ENCODE assay signal across 18 cellular contexts in genomic region chr19:4297901-4298771, GRCh38. TPM values are rescaled to one million over a fixed set of nuclear protein-coding genes. Genes with fewer than 3 reads are reported as not detected.
A peak's percentile ranks its signal among the peaks of the same experiment; 100 is the strongest.
DNase-seq lines count a peak whose midpoint lies in the region; ATAC-seq and TF ChIP-seq lines count a peak whose summit lies in the region.
"Had no signal": no experiment of that assay in that cellular context is flagged by ENCODE, and none has a peak within 500 bp of the region (broad histone marks: within the 10 kb centered on the region; RNA-seq: fewer than 3 reads in every experiment).

No MANE protein-coding gene starts in this region.

- no peaks in the 10 kb centered on the region for H3K4me1 ChIP-seq in body of pancreas

- no peaks in the 10 kb centered on the region for H3K9me3 ChIP-seq in body of pancreas
- H3K9me3 ChIP-seq: esophagus muscularis mucosa had no signal

- peaks cover 36% of the 10 kb centered on the region for H3K4me1 Mint-ChIP-seq in activated T-helper 1 cell treated with anti-CD3 and anti-CD28 coated beads, Interleukin-12 subunit alpha, Interleukin-12 subunit beta, Interleukin-2, Interleukin-4 antibody, amounts not matched to agents 30 ng/mL and 10 ng/mL and 1 ng/mL, durations not matched to agents 14 hours and 24 hours and 36 hours (ENCODE audit: low read depth)
- H3K4me1 Mint-ChIP-seq in natural killer cell treated with Interleukin-12 subunit alpha and Interleukin-12 subunit beta and Interleukin-15 and Interleukin-18, amount 100 ng/mL, for 72 hours (ENCODE audit: low read depth in 2 of 2) = peaks cover 21 to 27% of the 10 kb centered on the region in 2 donors
- H3K4me1 Mint-ChIP-seq in stimulated activated naive B cell treated with anti-CD40 and anti-IgM and Interleukin-4, amounts not matched to agents 10 μg/mL and 1 μg/mL and 100 μg/mL, for 72 hours = peaks cover 7 to 12% of the 10 kb centered on the region in 2 donors

- H3K9me3 Mint-ChIP-seq in activated T-helper 1 cell treated with anti-CD3 and anti-CD28 coated beads, Interleukin-12 subunit alpha, Interleukin-12 subunit beta, Interleukin-2, Interleukin-4 antibody, amounts not matched to agents 30 ng/mL and 10 ng/mL and 1 ng/mL, durations not matched to agents 14 hours and 24 hours and 36 hours = no peaks in the 10 kb centered on the region
- no peaks in the 10 kb centered on the region for H3K9me3 Mint-ChIP-seq in natural killer cell treated with Interleukin-12 subunit alpha and Interleukin-12 subunit beta and Interleukin-15 and Interleukin-18, amount 100 ng/mL, for 72 hours
- no peaks in the 10 kb centered on the region for H3K9me3 Mint-ChIP-seq in stimulated activated naive B cell treated with anti-CD40 and anti-IgM and Interleukin-4, amounts not matched to agents 10 μg/mL and 1 μg/mL and 100 μg/mL, for 72 hours
- H3K9me3 Mint-ChIP-seq: CD8-positive, alpha-beta memory T cell had no signal

- H3K36me3 Mint-ChIP-seq in activated T-helper 1 cell treated with anti-CD3 and anti-CD28 coated beads, Interleukin-12 subunit alpha, Interleukin-12 subunit beta, Interleukin-2, Interleukin-4 antibody, amounts not matched to agents 30 ng/mL and 10 ng/mL and 1 ng/mL, durations not matched to agents 14 hours and 24 hours and 36 hours (ENCODE audit: low read depth) = no peaks in the 10 kb centered on the region
- H3K36me3 Mint-ChIP-seq in natural killer cell treated with Interleukin-12 subunit alpha and Interleukin-12 subunit beta and Interleukin-15 and Interleukin-18, amount 100 ng/mL, for 72 hours = no peaks in the 10 kb centered on the region
- no peaks in the 10 kb centered on the region for H3K36me3 Mint-ChIP-seq in stimulated activated naive B cell treated with anti-CD40 and anti-IgM and Interleukin-4, amounts not matched to agents 10 μg/mL and 1 μg/mL and 100 μg/mL, for 72 hours

- no peak overlapping the region for H3K27ac Mint-ChIP-seq in activated T-helper 1 cell treated with anti-CD3 and anti-CD28 coated beads, Interleukin-12 subunit alpha, Interleukin-12 subunit beta, Interleukin-2, Interleukin-4 antibody, amounts not matched to agents 30 ng/mL and 10 ng/mL and 1 ng/mL, durations not matched to agents 14 hours and 24 hours and 36 hours
- peak overlapping the region; percentile 73 to 74 for H3K27ac Mint-ChIP-seq in natural killer cell treated with Interleukin-12 subunit alpha and Interleukin-12 subunit beta and Interleukin-15 and Interleukin-18, amount 100 ng/mL, for 72 hours
- H3K27ac Mint-ChIP-seq in stimulated activated naive B cell treated with anti-CD40 and anti-IgM and Interleukin-4, amounts not matched to agents 10 μg/mL and 1 μg/mL and 100 μg/mL, for 72 hours = no peak overlapping the region

- no peaks in the 10 kb centered on the region for H3K27me3 ChIP-seq in body of pancreas
- H3K27me3 ChIP-seq: hepatocyte had no signal

- H3K4me3 ChIP-seq in body of pancreas = no peak overlapping the region
- H3K4me3 ChIP-seq: coronary artery, esophagus muscularis mucosa, hepatocyte had no signal

- H3K27me3 Mint-ChIP-seq in activated T-helper 1 cell treated with anti-CD3 and anti-CD28 coated beads, Interleukin-12 subunit alpha, Interleukin-12 subunit beta, Interleukin-2, Interleukin-4 antibody, amounts not matched to agents 30 ng/mL and 10 ng/mL and 1 ng/mL, durations not matched to agents 14 hours and 24 hours and 36 hours (ENCODE audit: insufficient read depth) = no peaks in the 10 kb centered on the region
- H3K27me3 Mint-ChIP-seq in natural killer cell treated with Interleukin-12 subunit alpha and Interleukin-12 subunit beta and Interleukin-15 and Interleukin-18, amount 100 ng/mL, for 72 hours = no peaks in the 10 kb centered on the region
- H3K27me3 Mint-ChIP-seq in stimulated activated naive B cell treated with anti-CD40 and anti-IgM and Interleukin-4, amounts not matched to agents 10 μg/mL and 1 μg/mL and 100 μg/mL, for 72 hours = peaks cover 16% of the 10 kb centered on the region in 2 donors

- 73 to 75% methylated on average over 14 to 26 of the region's 27 CpGs for WGBS in body of pancreas, 2 donors

- no peak overlapping the region for H3K4me3 Mint-ChIP-seq in activated T-helper 1 cell treated with anti-CD3 and anti-CD28 coated beads, Interleukin-12 subunit alpha, Interleukin-12 subunit beta, Interleukin-2, Interleukin-4 antibody, amounts not matched to agents 30 ng/mL and 10 ng/mL and 1 ng/mL, durations not matched to agents 14 hours and 24 hours and 36 hours
- no peak overlapping the region for H3K4me3 Mint-ChIP-seq in natural killer cell treated with Interleukin-12 subunit alpha and Interleukin-12 subunit beta and Interleukin-15 and Interleukin-18, amount 100 ng/mL, for 72 hours
- no peak overlapping the region for H3K4me3 Mint-ChIP-seq in stimulated activated naive B cell treated with anti-CD40 and anti-IgM and Interleukin-4, amounts not matched to agents 10 μg/mL and 1 μg/mL and 100 μg/mL, for 72 hours

- no peak for TF ChIP-seq CTCF in body of pancreas (IDR thresholded peaks at IDR 0.05)

- intact Hi-C loops in activated T-helper 1 cell treated with anti-CD3 and anti-CD28 coated beads, Interleukin-12 subunit alpha, Interleukin-12 subunit beta, Interleukin-2, Interleukin-4 antibody, amounts not matched to agents 30 ng/mL and 10 ng/mL and 1 ng/mL, durations not matched to agents 14 hours and 24 hours and 36 hours (cut with micrococcal nuclease) = no loop called here
- intact Hi-C loops in body of pancreas (cut with DNase I) = no loop called here

- TF ChIP-seq POLR2A in body of pancreas (IDR thresholded peaks at IDR 0.05) = no peak

- peak; percentile 12 to 30 for DNase-seq in SHP77 (lab: John Stamatoyannopoulos, UW)
- DNase-seq in SHP77 treated with DMSO at 0.1 percent for 48 hours (lab: John Stamatoyannopoulos, UW) = no peak
- peak; percentile 26 for DNase-seq in HT1080 (ENCODE audit: low read depth)
- peak; percentile 4 for DNase-seq in activated T-helper 1 cell treated with anti-CD3 and anti-CD28 coated beads, Interleukin-12 subunit alpha, Interleukin-12 subunit beta, Interleukin-2, Interleukin-4 antibody, amounts not matched to agents 30 ng/mL and 10 ng/mL and 1 ng/mL, durations not matched to agents 14 hours and 24 hours and 36 hours (ENCODE audit: low spot score)
- DNase-seq in natural killer cell treated with Interleukin-12 subunit alpha and Interleukin-12 subunit beta and Interleukin-15 and Interleukin-18, amount 100 ng/mL, for 72 hours (ENCODE audit: low spot score) = no peak
- DNase-seq in stimulated activated naive B cell treated with anti-CD40 and anti-IgM and Interleukin-4, amounts not matched to agents 10 μg/mL and 1 μg/mL and 100 μg/mL, for 72 hours = no peak
- DNase-seq in body of pancreas = no peak
- no peak for DNase-seq in NCI-H510A (lab: John Stamatoyannopoulos, UW)
- DNase-seq: 8988T, amygdala, NCI-H2227 treated with DMSO at 0.1 percent for 48 hours, PC-3, SW 1271 had no signal

- ATAC-seq in natural killer cell treated with Interleukin-12 subunit alpha and Interleukin-12 subunit beta and Interleukin-15 and Interleukin-18, amount 100 ng/mL, for 72 hours = peak; percentile 74 to 79
- ATAC-seq in stimulated activated naive B cell treated with anti-CD40 and anti-IgM and Interleukin-4, amounts not matched to agents 10 μg/mL and 1 μg/mL and 100 μg/mL, for 72 hours (replicated peaks) = no peak
- no peak for ATAC-seq in body of pancreas
- ATAC-seq: PC-3 had no signal

- H3K36me3 ChIP-seq in body of pancreas (replicated peaks in 1 of 2; ENCODE audit: insufficient read depth in 1 of 2, low read depth in 2 of 2) = no peaks in the 10 kb centered on the region
- H3K36me3 ChIP-seq: esophagus muscularis mucosa had no signal

- H3K27ac ChIP-seq in body of pancreas = no peak overlapping the region
- H3K27ac ChIP-seq: coronary artery, esophagus muscularis mucosa, hepatocyte had no signal

RNA-seq across cellular contexts. Expression of gene TMIGD2, which starts 4.1 kb away (rescaled TPM):
- total RNA-seq in HT1080 (2014; rRNA removed; shearing (Covaris generic)) = not detected in 2 replicates
- 0.06 TPM in 1 of 2 replicates, not detected in the other for polyA plus RNA-seq in HT1080 (2015; cell fraction: cytosol; rRNA removed)
- not detected in 2 replicates for polyA plus RNA-seq in HT1080 (2015; cell fraction: nucleus; rRNA removed)
- total RNA-seq in activated T-helper 1 cell treated with anti-CD3 and anti-CD28 coated beads, Interleukin-12 subunit alpha, Interleukin-12 subunit beta, Interleukin-2, Interleukin-4 antibody, amounts not matched to agents 30 ng/mL and 10 ng/mL and 1 ng/mL, durations not matched to agents 14 hours and 24 hours and 36 hours = 11.0 and 13.2 TPM in 2 replicates
- total RNA-seq in natural killer cell treated with Interleukin-12 subunit alpha and Interleukin-12 subunit beta and Interleukin-15 and Interleukin-18, amount 100 ng/mL, for 72 hours = 1 to 10 TPM; 4.6 to 5.1 TPM
- total RNA-seq in body of pancreas = not detected
- total RNA-seq: esophagus muscularis mucosa, G401, hepatocyte, PC-3 had no signal
- polyA plus RNA-seq: hepatocyte had no signal

RNA-seq across cellular contexts. Expression of gene FSD1, which starts 6.3 kb away (rescaled TPM):
- 9.7 and 10.0 TPM in 2 replicates for total RNA-seq in HT1080 (2014; rRNA removed; shearing (Covaris generic))
- 24.0 and 28.3 TPM in 2 replicates for polyA plus RNA-seq in HT1080 (2015; cell fraction: cytosol; rRNA removed)
- 49.6 and 58.9 TPM in 2 replicates for polyA plus RNA-seq in HT1080 (2015; cell fraction: nucleus; rRNA removed)
- total RNA-seq in activated T-helper 1 cell treated with anti-CD3 and anti-CD28 coated beads, Interleukin-12 subunit alpha, Interleukin-12 subunit beta, Interleukin-2, Interleukin-4 antibody, amounts not matched to agents 30 ng/mL and 10 ng/mL and 1 ng/mL, durations not matched to agents 14 hours and 24 hours and 36 hours = 39.1 and 46.5 TPM in 2 replicates
- 10 to 100 TPM; 16.0 to 24.7 TPM for total RNA-seq in natural killer cell treated with Interleukin-12 subunit alpha and Interleukin-12 subunit beta and Interleukin-15 and Interleukin-18, amount 100 ng/mL, for 72 hours
- not detected for total RNA-seq in body of pancreas

RNA-seq across cellular contexts. Expression of gene SHD, which starts 19.1 kb away (rescaled TPM):
- total RNA-seq in HT1080 (2014; rRNA removed; shearing (Covaris generic)) = not detected in 2 replicates
- not detected in 2 replicates for polyA plus RNA-seq in HT1080 (2015; cell fraction: cytosol; rRNA removed)
- not detected in 2 replicates for polyA plus RNA-seq in HT1080 (2015; cell fraction: nucleus; rRNA removed)
- total RNA-seq in activated T-helper 1 cell treated with anti-CD3 and anti-CD28 coated beads, Interleukin-12 subunit alpha, Interleukin-12 subunit beta, Interleukin-2, Interleukin-4 antibody, amounts not matched to agents 30 ng/mL and 10 ng/mL and 1 ng/mL, durations not matched to agents 14 hours and 24 hours and 36 hours = not detected in 2 replicates
- total RNA-seq in natural killer cell treated with Interleukin-12 subunit alpha and Interleukin-12 subunit beta and Interleukin-15 and Interleukin-18, amount 100 ng/mL, for 72 hours = not detected
- total RNA-seq in body of pancreas = not detected
- total RNA-seq: CD8-positive, alpha-beta memory T cell; esophagus muscularis mucosa; G401; hepatocyte had no signal
- polyA plus RNA-seq: CD8-positive, alpha-beta memory T cell had no signal

RNA-seq across cellular contexts. Expression of gene STAP2, which starts 40.5 kb away (rescaled TPM):
- total RNA-seq in HT1080 (2014; rRNA removed; shearing (Covaris generic)) = 2.3 and 3.6 TPM in 2 replicates
- polyA plus RNA-seq in HT1080 (2015; cell fraction: cytosol; rRNA removed) = 3.8 and 4.1 TPM in 2 replicates
- 3.6 and 4.0 TPM in 2 replicates for polyA plus RNA-seq in HT1080 (2015; cell fraction: nucleus; rRNA removed)
- total RNA-seq in activated T-helper 1 cell treated with anti-CD3 and anti-CD28 coated beads, Interleukin-12 subunit alpha, Interleukin-12 subunit beta, Interleukin-2, Interleukin-4 antibody, amounts not matched to agents 30 ng/mL and 10 ng/mL and 1 ng/mL, durations not matched to agents 14 hours and 24 hours and 36 hours = 12.9 and 15.0 TPM in 2 replicates
- 10 to 100 TPM in 1 of 2 donors, 1 to 10 TPM in 1; 7.3 to 12.8 TPM for total RNA-seq in natural killer cell treated with Interleukin-12 subunit alpha and Interleukin-12 subunit beta and Interleukin-15 and Interleukin-18, amount 100 ng/mL, for 72 hours
- 10 to 100 TPM; 17.9 to 31.0 TPM for total RNA-seq in body of pancreas

RNA-seq across cellular contexts. Expression of gene MPND, which starts 45.2 kb away (rescaled TPM):
- 1.3 and 2.7 TPM in 2 replicates for total RNA-seq in HT1080 (2014; rRNA removed; shearing (Covaris generic))
- polyA plus RNA-seq in HT1080 (2015; cell fraction: cytosol; rRNA removed) = 4.0 and 6.3 TPM in 2 replicates
- polyA plus RNA-seq in HT1080 (2015; cell fraction: nucleus; rRNA removed) = 4.5 and 4.6 TPM in 2 replicates
- total RNA-seq in activated T-helper 1 cell treated with anti-CD3 and anti-CD28 coated beads, Interleukin-12 subunit alpha, Interleukin-12 subunit beta, Interleukin-2, Interleukin-4 antibody, amounts not matched to agents 30 ng/mL and 10 ng/mL and 1 ng/mL, durations not matched to agents 14 hours and 24 hours and 36 hours = 15.7 and 19.3 TPM in 2 replicates
- total RNA-seq in natural killer cell treated with Interleukin-12 subunit alpha and Interleukin-12 subunit beta and Interleukin-15 and Interleukin-18, amount 100 ng/mL, for 72 hours = 10 to 100 TPM; 28.3 to 73.5 TPM
- total RNA-seq in body of pancreas = 1 to 10 TPM in 1 of 2 donors, under 1 TPM in 1; 0.99 to 7.5 TPM

Comparison
In these comparisons a context has a peak if more than half of its experiments do, and no peak if none do; other contexts are left out.
1. DNase-seq: peak in SHP77 (2 of 2), HT1080 (single experiment) and activated T-helper 1 cell treated with anti-CD3 and anti-CD28 coated beads, Interleukin-12 subunit alpha, Interleukin-12 subunit beta, Interleukin-2, Interleukin-4 antibody, amounts not matched to agents 30 ng/mL and 10 ng/mL and 1 ng/mL, durations not matched to agents 14 hours and 24 hours and 36 hours (single experiment); none in SHP77 treated with DMSO at 0.1 percent for 48 hours (single experiment), natural killer cell treated with Interleukin-12 subunit alpha and Interleukin-12 subunit beta and Interleukin-15 and Interleukin-18, amount 100 ng/mL, for 72 hours (single experiment), stimulated activated naive B cell treated with anti-CD40 and anti-IgM and Interleukin-4, amounts not matched to agents 10 μg/mL and 1 μg/mL and 100 μg/mL, for 72 hours (single experiment), body of pancreas (0 of 4) and NCI-H510A (single experiment).
2. H3K27ac Mint-ChIP-seq: peak in natural killer cell treated with Interleukin-12 subunit alpha and Interleukin-12 subunit beta and Interleukin-15 and Interleukin-18, amount 100 ng/mL, for 72 hours (2 of 2); none in activated T-helper 1 cell treated with anti-CD3 and anti-CD28 coated beads, Interleukin-12 subunit alpha, Interleukin-12 subunit beta, Interleukin-2, Interleukin-4 antibody, amounts not matched to agents 30 ng/mL and 10 ng/mL and 1 ng/mL, durations not matched to agents 14 hours and 24 hours and 36 hours (single experiment) and stimulated activated naive B cell treated with anti-CD40 and anti-IgM and Interleukin-4, amounts not matched to agents 10 μg/mL and 1 μg/mL and 100 μg/mL, for 72 hours (single experiment).
3. ATAC-seq: peak in natural killer cell treated with Interleukin-12 subunit alpha and Interleukin-12 subunit beta and Interleukin-15 and Interleukin-18, amount 100 ng/mL, for 72 hours (2 of 2); none in stimulated activated naive B cell treated with anti-CD40 and anti-IgM and Interleukin-4, amounts not matched to agents 10 μg/mL and 1 μg/mL and 100 μg/mL, for 72 hours (0 of 2) and body of pancreas (single experiment).
4. RNA of gene FSD1, which starts 6.3 kb away (total RNA-seq): 39.1 to 46.5 TPM in activated T-helper 1 cell treated with anti-CD3 and anti-CD28 coated beads, Interleukin-12 subunit alpha, Interleukin-12 subunit beta, Interleukin-2, Interleukin-4 antibody, amounts not matched to agents 30 ng/mL and 10 ng/mL and 1 ng/mL, durations not matched to agents 14 hours and 24 hours and 36 hours, 16.0 to 24.7 TPM in natural killer cell treated with Interleukin-12 subunit alpha and Interleukin-12 subunit beta and Interleukin-15 and Interleukin-18, amount 100 ng/mL, for 72 hours and 9.7 to 10.0 TPM in HT1080; not detected in body of pancreas; every median in the first group is over 10 times any median in the second.